Comparison of ENCODE assay signal across 8 cellular contexts in the genomic region with DNA sequence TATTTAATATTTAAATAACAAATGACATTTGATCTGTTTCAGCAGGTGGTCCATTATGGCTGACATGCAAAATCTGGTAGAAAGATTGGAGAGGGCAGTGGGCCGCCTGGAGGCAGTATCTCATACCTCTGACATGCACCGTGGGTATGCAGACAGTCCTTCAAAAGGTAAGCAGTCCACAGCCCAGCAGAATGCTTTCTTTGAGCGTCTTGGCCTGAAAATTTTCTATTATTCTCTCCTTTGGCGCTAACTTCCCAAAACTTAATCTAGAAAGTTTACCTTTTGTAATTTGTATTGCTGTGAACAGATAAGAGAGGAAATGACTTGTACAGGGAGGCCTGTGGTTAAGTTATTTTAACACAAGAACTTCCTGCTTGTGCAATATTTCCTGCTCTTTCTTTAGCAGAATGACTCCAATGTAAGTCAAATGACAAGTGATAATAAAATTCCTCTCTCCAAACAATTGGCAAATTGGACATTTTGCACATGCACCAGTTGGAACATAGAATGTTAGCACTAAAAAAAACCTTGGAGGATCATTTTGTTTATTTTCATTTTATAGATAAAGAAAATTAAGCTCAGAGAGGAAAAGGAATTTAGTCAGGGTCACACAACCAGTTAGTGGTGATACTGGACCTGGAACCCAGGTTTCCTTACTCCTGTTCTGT. TPM values are rescaled to one million over a fixed set of nuclear protein-coding genes. Genes with fewer than 3 reads are reported as not detected.
DNase-seq lines count a peak whose midpoint lies in the region; ATAC-seq and TF ChIP-seq lines count a peak whose summit lies in the region.

No MANE protein-coding gene starts in this region.

- peak overlapping the region; percentile 33 for H2BK15ac ChIP-seq in mesenchymal stem cell (ENCODE audit: low read depth, poor library complexity, severe bottlenecking)

- H3K14ac ChIP-seq in mesenchymal stem cell (ENCODE audit: low read length in 2 of 2): no peak overlapping the region

- TF ChIP-seq CTCF in chondrocyte (IDR thresholded peaks at IDR 0.05): no peak

- H3K27me3 Mint-ChIP-seq in chondrocyte (ENCODE audit: low read depth): no peaks in the 10 kb centered on the region

- no peak overlapping the region for H3K4ac ChIP-seq in mesenchymal stem cell (ENCODE audit: low read depth in 1 of 2, low read length in 2 of 2)

- peak overlapping the region; percentile 63 to 85 for H2BK12ac ChIP-seq in mesenchymal stem cell (ENCODE audit: low read length in 2 of 2)

- WGBS in mesenchymal stem cell: 40% methylated on average over 2 of the region's 4 CpGs

- H3K36me3 Mint-ChIP-seq in chondrocyte (ENCODE audit: low read depth): peaks cover 33% of the 10 kb centered on the region

- H3K4me1 Mint-ChIP-seq in chondrocyte (ENCODE audit: low read depth): peaks cover 51% of the 10 kb centered on the region

- H3K9me3 Mint-ChIP-seq in chondrocyte (ENCODE audit: low read depth): no peaks in the 10 kb centered on the region

- H3K9me3 ChIP-seq in mesenchymal stem cell (ENCODE audit: control insufficient read depth, low read length): no peaks in the 10 kb centered on the region

- H3K23ac ChIP-seq in mesenchymal stem cell (ENCODE audit: low read length in 2 of 2): no peak overlapping the region

- DNase-seq in Right ventricle myocardium inferior (ENCODE audit: missing footprints) (no peak), cardiac septum (ENCODE audit: low spot score) (no peak), NOMO-1 (lab: John Stamatoyannopoulos, UW; ENCODE audit: unreplicated experiment in 2 of 2) (peak; percentile 68 to 95), chondrocyte (ENCODE audit: low spot score) (no peak), mesenchymal stem cell (peak; percentile 77), retina (no peak)
- no peak for DNase-seq in stimulated activated CD4-positive, alpha-beta T cell treated with anti-CD3 and anti-CD28 coated beads, Interleukin-2, amount 100 ng/mL, for 24 hours

- ATAC-seq in Right ventricle myocardium inferior (peak; percentile 44), HG02571 (IDR thresholded peaks at IDR 0.05; ENCODE audit: unreplicated experiment) (no peak)

- peaks cover 6% of the 10 kb centered on the region for H3K4me1 ChIP-seq in mesenchymal stem cell (ENCODE audit: control insufficient read depth, insufficient read depth, low read depth, low read length)

- no peak overlapping the region for H3K4me2 ChIP-seq in mesenchymal stem cell (ENCODE audit: low read length, poor library complexity, severe bottlenecking)

- no peak overlapping the region for H2BK5ac ChIP-seq in mesenchymal stem cell (ENCODE audit: low read depth, low read length, poor library complexity, severe bottlenecking)

- H4K91ac ChIP-seq in mesenchymal stem cell (ENCODE audit: low read length): peak overlapping the region; percentile 80

- intact Hi-C loops in Right ventricle myocardium inferior (cut with DNase I): no loop called here
- intact Hi-C loops in cardiac septum (cut with DNase I): loop anchor here (2.0 kb wide), 1 partner anchor 19 kb away; a partner anchor contains a TSS

- H3K36me3 ChIP-seq in mesenchymal stem cell (ENCODE audit: control insufficient read depth in 1 of 2, insufficient read depth in 2 of 2, low read depth in 1 of 2, low read length in 2 of 2): peaks cover 27 to 80% of the 10 kb centered on the region in 2 experiments

- H3K27ac Mint-ChIP-seq in chondrocyte (ENCODE audit: unreplicated experiment): peak overlapping the region; percentile 59

- H3K18ac ChIP-seq in mesenchymal stem cell (ENCODE audit: low read depth in 1 of 2, low read length in 2 of 2): peak overlapping the region; percentile 55 to 73

- H3K79me1 ChIP-seq in mesenchymal stem cell (replicated peaks; ENCODE audit: low read length, poor library complexity, severe bottlenecking): peaks cover 21% of the 10 kb centered on the region

- H3K4me3 Mint-ChIP-seq in chondrocyte (ENCODE audit: unreplicated experiment): no peak overlapping the region

- H2AK5ac ChIP-seq in mesenchymal stem cell (ENCODE audit: low read length, severe bottlenecking): no peak overlapping the region

- H3K27me3 ChIP-seq in mesenchymal stem cell (ENCODE audit: control insufficient read depth in 1 of 2, insufficient read depth in 1 of 2, low read length in 2 of 2): no peaks in the 10 kb centered on the region

- H2AFZ ChIP-seq in mesenchymal stem cell (ENCODE audit: low read depth, low read length): no peak overlapping the region

- H3K27ac ChIP-seq in mesenchymal stem cell (ENCODE audit: low read length, poor library complexity, severe bottlenecking): peak overlapping the region; percentile 2

- H2BK120ac ChIP-seq in mesenchymal stem cell (ENCODE audit: low read depth, low read length): no peak overlapping the region

- H3K4me3 ChIP-seq in mesenchymal stem cell (ENCODE audit: insufficient read depth in 1 of 2, low read depth in 1 of 2, low read length in 2 of 2): no peak overlapping the region

- no peak overlapping the region for H3K9ac ChIP-seq in mesenchymal stem cell (ENCODE audit: low read length)

- no peak overlapping the region for H4K8ac ChIP-seq in mesenchymal stem cell (ENCODE audit: low read length)

RNA-seq across cellular contexts. Expression of a gene that starts 18.9 kb away (rescaled TPM):
- total RNA-seq in Right ventricle myocardium inferior (88.8 TPM), cardiac septum (82.8 TPM), chondrocyte (415 to 576 TPM (median 558 TPM) in 3 replicates)
- polyA plus RNA-seq in mesenchymal stem cell (2013, experiment 1 of 2): 483 TPM
- 482 TPM for polyA plus RNA-seq in mesenchymal stem cell (2013, experiment 2 of 2)

RNA-seq across cellular contexts. Expression of a gene that starts 37.6 kb away (rescaled TPM):
- 44.1 TPM for total RNA-seq in Right ventricle myocardium inferior
- 31.1 TPM for total RNA-seq in cardiac septum
- 48.3 to 79.0 TPM (median 48.6 TPM) in 3 replicates for total RNA-seq in chondrocyte
- polyA plus RNA-seq in mesenchymal stem cell (2013, experiment 1 of 2): 104 TPM
- 107 TPM for polyA plus RNA-seq in mesenchymal stem cell (2013, experiment 2 of 2)

Comparison
In these comparisons a context has a peak if more than half of its experiments do, and no peak if none do; other contexts are left out.
1. DNase-seq: peak in NOMO-1 (2 of 2) and mesenchymal stem cell (single experiment); none in Right ventricle myocardium inferior (single experiment), cardiac septum (single experiment), chondrocyte (single experiment), stimulated activated CD4-positive, alpha-beta T cell treated with anti-CD3 and anti-CD28 coated beads, Interleukin-2, amount 100 ng/mL, for 24 hours (0 of 2) and retina (single experiment).